ENCODE assay signal across 1 cellular context in genomic region chr10:122139226-122139625, GRCh38.
TF ChIP-seq lines count a peak whose summit lies in the region.

No MANE protein-coding gene starts in this region.

TF ChIP-seq in A549, 52 proteins besides CTCF, POLR2A, EP300 and RAD21 (continued from another document):
- TF ChIP-seq HOXB5 (CRISPR knock-in tag; IDR thresholded peaks at IDR 0.05): no peak
- TF ChIP-seq RNF2 (IDR thresholded peaks at IDR 0.05; ENCODE audit: borderline replicate concordance, low read depth): no peak
- no peak for TF ChIP-seq ZFP36 (IDR thresholded peaks at IDR 0.05; ENCODE audit: borderline replicate concordance, partially characterized antibody)
- TF ChIP-seq EHMT2 (IDR thresholded peaks at IDR 0.05; ENCODE audit: low read depth): no peak
- TF ChIP-seq NFE2L2 (conservative IDR thresholded peaks at IDR 0.05; ENCODE audit: low read length): no peak
- TF ChIP-seq, protein P1, sequence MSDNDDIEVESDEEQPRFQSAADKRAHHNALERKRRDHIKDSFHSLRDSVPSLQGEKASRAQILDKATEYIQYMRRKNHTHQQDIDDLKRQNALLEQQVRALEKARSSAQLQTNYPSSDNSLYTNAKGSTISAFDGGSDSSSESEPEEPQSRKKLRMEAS (IDR thresholded peaks at IDR 0.05): no peak
- TF ChIP-seq FOSL2 (IDR thresholded peaks at IDR 0.05): no peak
- no peak for TF ChIP-seq FOSL2 (CRISPR knock-in tag; IDR thresholded peaks at IDR 0.05)
- TF ChIP-seq, protein P2, sequence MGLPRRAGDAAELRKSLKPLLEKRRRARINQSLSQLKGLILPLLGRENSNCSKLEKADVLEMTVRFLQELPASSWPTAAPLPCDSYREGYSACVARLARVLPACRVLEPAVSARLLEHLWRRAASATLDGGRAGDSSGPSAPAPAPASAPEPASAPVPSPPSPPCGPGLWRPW (IDR thresholded peaks at IDR 0.05): no peak
- TF ChIP-seq PBX3 (IDR thresholded peaks at IDR 0.05): no peak
- TF ChIP-seq ZNF302 (CRISPR knock-in tag; IDR thresholded peaks at IDR 0.05): no peak
- TF ChIP-seq EHF (CRISPR knock-in tag; IDR thresholded peaks at IDR 0.05): no peak
TF ChIP-seq in A549: peak in this region for 0.
